9 cellular contexts compared by ENCODE assay signal in the genomic region with DNA sequence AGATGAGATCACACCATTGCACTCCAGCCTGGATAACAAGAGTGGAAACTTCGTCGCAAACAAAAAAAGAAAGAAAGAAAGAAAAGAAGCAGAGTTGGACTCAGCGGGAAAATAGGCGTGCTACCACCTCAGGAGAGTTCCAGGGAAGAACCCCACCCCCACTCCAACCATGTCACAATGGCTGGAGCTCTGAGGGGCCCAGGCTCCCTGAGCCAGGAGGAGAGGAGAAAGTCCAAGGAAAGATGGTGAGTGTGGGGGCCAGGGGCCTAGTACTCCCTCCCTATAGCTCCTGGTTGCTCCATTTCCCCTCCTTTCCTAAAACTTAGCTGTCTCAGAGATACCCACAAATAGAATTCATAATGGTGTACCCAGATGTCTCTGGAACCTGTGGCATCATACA. TPM values are rescaled to one million over a fixed set of nuclear protein-coding genes. Genes with fewer than 3 reads are reported as not detected.
DNase-seq lines count a peak whose midpoint lies in the region; ATAC-seq, FAIRE-seq and TF ChIP-seq lines count a peak whose summit lies in the region.
"Not testable (repeated sequence)": the region's sequence is repeated elsewhere in the genome, so short reads cannot be mapped to it uniquely, and the experiment has no call there.
"Had no signal": no experiment of that assay in that cellular context is flagged by ENCODE, and none has a peak within 500 bp of the region (broad histone marks: within the 10 kb centered on the region; RNA-seq: fewer than 3 reads in every experiment).

A gene (plus strand): TSS at position 172 of the 400 bp plus-strand sequence. CDS start 71 bp downstream, at position 243.

- H2AFZ ChIP-seq in HepG2 (ENCODE audit: low read length); neuron (ENCODE audit: low read depth, low read length): not testable (repeated sequence)

- not testable (repeated sequence) for ATAC-seq in T-helper 17 cell, HepG2

- in situ Hi-C loops in HepG2 (cut with HindIII; ENCODE audit: extremely low pct_ligation_motif_present, low pct_unique_long_range_greater_than_20kb) = not testable (repeated sequence)

- peaks cover 16% of the 10 kb centered on the region for H3K36me3 Mint-ChIP-seq in HFFc6 (ENCODE audit: low read depth)
- H3K36me3 Mint-ChIP-seq in T-helper 17 cell (ENCODE audit: low read depth); endodermal cell (ENCODE audit: low read depth): not testable (repeated sequence)
- H3K36me3 Mint-ChIP-seq in activated naive CD8-positive, alpha-beta T cell treated with anti-CD3 and anti-CD28 coated beads for 36 hours = peaks cover 26% of the 10 kb centered on the region

- H3K4me3 Mint-ChIP-seq in HFFc6 (peak within 1 kb of the TSS; percentile 91), T-helper 17 cell (peak within 1 kb of the TSS; percentile 94), endodermal cell (peak within 1 kb of the TSS; percentile 88)
- peak within 1 kb of the TSS; percentile 86 for H3K4me3 Mint-ChIP-seq in activated naive CD8-positive, alpha-beta T cell treated with anti-CD3 and anti-CD28 coated beads for 36 hours

- not testable (repeated sequence) for DNase-seq in AG10803 (ENCODE audit: low read depth); HFFc6; T-helper 17 cell; activated naive CD8-positive, alpha-beta T cell treated with anti-CD3 and anti-CD28 coated beads for 36 hours; endodermal cell; HepG2 (ENCODE audit: low spot score)

- H4K20me1 ChIP-seq in HepG2 (ENCODE audit: insufficient read depth, low read length) = peaks cover 28% of the 10 kb centered on the region

- peaks cover 14% of the 10 kb centered on the region for H3K27me3 Mint-ChIP-seq in HFFc6 (ENCODE audit: insufficient read depth)
- H3K27me3 Mint-ChIP-seq in T-helper 17 cell; activated naive CD8-positive, alpha-beta T cell treated with anti-CD3 and anti-CD28 coated beads for 36 hours; endodermal cell (ENCODE audit: insufficient read depth): not testable (repeated sequence)

- H3K27ac Mint-ChIP-seq in HFFc6 (peak within 1 kb of the TSS; percentile 100), T-helper 17 cell (peak within 1 kb of the TSS; percentile 100), endodermal cell (peak within 1 kb of the TSS; percentile 99)
- peak within 1 kb of the TSS; percentile 100 for H3K27ac Mint-ChIP-seq in activated naive CD8-positive, alpha-beta T cell treated with anti-CD3 and anti-CD28 coated beads for 36 hours

- peak within 1 kb of the TSS; percentile 79 for H3K27ac ChIP-seq in endodermal cell (ENCODE audit: low read depth, low read length)
- H3K27ac ChIP-seq in HepG2 (ENCODE audit: extremely low read length, insufficient read depth, low read length) = peak within 1 kb of the TSS; percentile 75
- H3K27ac ChIP-seq in stomach smooth muscle (ENCODE audit: low read length) = peak within 1 kb of the TSS; percentile 94

- H3K4me3 ChIP-seq in AG10803 (ENCODE audit: low read length) (peak within 1 kb of the TSS; percentile 72), endodermal cell (ENCODE audit: low read length) (peak within 1 kb of the TSS; percentile 77), HepG2 (replicated peaks in 1 of 3; ENCODE audit: insufficient read depth in 1 of 3, low read depth in 2 of 3, low read length in 3 of 3) (peak within 1 kb of the TSS; percentile 69 to 86 (median 79)), neuron (ENCODE audit: low read length) (peak within 1 kb of the TSS; percentile 58), stomach smooth muscle (ENCODE audit: low read length in 2 of 2) (peak within 1 kb of the TSS in 1 of 2 donors; percentile 87)

- H3K36me3 ChIP-seq in endodermal cell (ENCODE audit: control insufficient read depth, insufficient read depth, low read length); HepG2 (replicated peaks in 1 of 2; ENCODE audit: control insufficient read depth in 1 of 2, insufficient read depth in 2 of 2, low read length in 2 of 2); neuron (ENCODE audit: insufficient read depth, low read length); stomach smooth muscle (ENCODE audit: control insufficient read depth in 2 of 2, insufficient read depth in 2 of 2, low read length in 2 of 2): not testable (repeated sequence)

- not testable (repeated sequence) for TF ChIP-seq RAD21 in HepG2 (CRISPR knock-in tag; IDR thresholded peaks at IDR 0.05)

- POLR2A ChIA-PET in HepG2 (lab: Yijun Ruan, JAX) = interaction anchor here (0.9 to 3.5 kb wide), 6 partner anchors 36 to 102 kb away, joined by 3 to 35 read pairs (median 4); a partner anchor contains a TSS

- not testable (repeated sequence) for TF ChIP-seq CTCF in AG10803 (conservative IDR thresholded peaks at IDR 0.05; ENCODE audit: low read length); HFFc6 (IDR thresholded peaks at IDR 0.05); endodermal cell (conservative IDR thresholded peaks at IDR 0.05); HepG2 (CRISPR knock-in tag; IDR thresholded peaks at IDR 0.05)

- not testable (repeated sequence) for H3K27me3 ChIP-seq in endodermal cell (ENCODE audit: control insufficient read depth, insufficient read depth, low read length, poor library complexity, severe bottlenecking); HepG2 (ENCODE audit: control insufficient read depth in 1 of 2, insufficient read depth in 2 of 2, low read length in 2 of 2); neuron (ENCODE audit: insufficient read depth, low read length); stomach smooth muscle (ENCODE audit: control insufficient read depth in 1 of 2, insufficient read depth in 2 of 2, low read length in 2 of 2)

- H3K9me3 Mint-ChIP-seq in HFFc6; activated naive CD8-positive, alpha-beta T cell treated with anti-CD3 and anti-CD28 coated beads for 36 hours; endodermal cell: not testable (repeated sequence)

- not testable (repeated sequence) for H3K9me3 ChIP-seq in T-helper 17 cell (ENCODE audit: control insufficient read depth, low read length, poor library complexity, severe bottlenecking); endodermal cell (ENCODE audit: control insufficient read depth, low read length); HepG2 (ENCODE audit: low read length); neuron (ENCODE audit: low read length); stomach smooth muscle (ENCODE audit: control insufficient read depth in 2 of 2, low read length in 2 of 2)

- not testable (repeated sequence) for TF ChIP-seq POLR2A in HepG2 (IDR thresholded peaks at IDR 0.05; ENCODE audit: insufficient read depth in 1 of 2, low read depth in 2 of 2, low read length in 2 of 2)

- BruUV-seq in HepG2 (replicated peaks; lab: Mats Ljungman, UMichigan) = not testable (repeated sequence)

- H3K9ac ChIP-seq in endodermal cell (ENCODE audit: extremely low read depth, low read length, poor library complexity, severe bottlenecking) (peak within 1 kb of the TSS; percentile 69), HepG2 (ENCODE audit: insufficient read depth, low read depth, low read length) (peak within 1 kb of the TSS; percentile 67; the same call in 1 of the 2 replicates), stomach smooth muscle (ENCODE audit: low read length in 2 of 2) (peak within 1 kb of the TSS in 1 of 2 donors; percentile 73)

- FAIRE-seq in HepG2 (lab: Jason Lieb, UNC) = not testable (repeated sequence)

- peaks cover 47% of the 10 kb centered on the region for H3K79me2 ChIP-seq in HepG2 (ENCODE audit: insufficient read depth, low read length)

- intact Hi-C loops in HepG2 (cut with micrococcal nuclease; ENCODE audit: unreplicated experiment) = loop anchor here (5.0 kb wide), 3 partner anchors 34 to 124 kb away; a partner anchor contains a TSS

- H3K4me1 ChIP-seq in endodermal cell (ENCODE audit: control insufficient read depth, insufficient read depth, low read length) (peaks cover 15% of the 10 kb centered on the region), HepG2 (ENCODE audit: insufficient read depth, low read length) (peaks cover 62% of the 10 kb centered on the region), neuron (ENCODE audit: insufficient read depth, low read length) (peaks cover 42% of the 10 kb centered on the region), stomach smooth muscle (ENCODE audit: control insufficient read depth, insufficient read depth, low read length) (peaks cover 56% of the 10 kb centered on the region)

- peak within 1 kb of the TSS; percentile 94 for H3K4me2 ChIP-seq in HepG2 (ENCODE audit: low read depth, low read length)

- not testable (repeated sequence) for TF ChIP-seq EP300 in HepG2 (IDR thresholded peaks at IDR 0.05; ENCODE audit: low read depth in 2 of 2, low read length in 2 of 2); HepG2 (CRISPR knock-in tag; IDR thresholded peaks at IDR 0.05; ENCODE audit: borderline replicate concordance)

- 100% methylated on average over 2 of the region's 4 CpGs for WGBS in endodermal cell (ENCODE audit: insufficient coverage in 1 of 2, insufficient read length in 1 of 2), 2 experiments
- WGBS in HepG2 (ENCODE audit: low lambda C conversion rate) = 43% methylated on average over 4 of the region's 4 CpGs

- CTCF ChIA-PET in HepG2 (lab: Yijun Ruan, JAX; ENCODE audit: low intra/inter-chr PET ratio, low total read pairs) = not testable (repeated sequence)

- peaks cover 77% of the 10 kb centered on the region for H3K4me1 Mint-ChIP-seq in HFFc6 (ENCODE audit: low read depth)
- peaks cover 64% of the 10 kb centered on the region for H3K4me1 Mint-ChIP-seq in T-helper 17 cell
- peaks cover 55% of the 10 kb centered on the region for H3K4me1 Mint-ChIP-seq in activated naive CD8-positive, alpha-beta T cell treated with anti-CD3 and anti-CD28 coated beads for 36 hours
- H3K4me1 Mint-ChIP-seq in endodermal cell = peaks cover 57% of the 10 kb centered on the region

RNA-seq across cellular contexts. Expression of the gene that starts here (rescaled TPM):
- total RNA-seq in HFFc6 (2021; fragmentation: NEBNext Ultra II Directional; extraction: Animal tissue kit (Norgen Biotek cat#: 25700)) = not detected
- total RNA-seq in T-helper 17 cell (not detected), endodermal cell (under 1 TPM in 1 of 2 donors, not detected in 1; 0.33 TPM), HepG2 (2016; rRNA removed; fragmentation: Illumina TruSeq; extraction: Trizol) (0.07 TPM in 1 of 2 replicates, not detected in the other)
- total RNA-seq in activated naive CD8-positive, alpha-beta T cell treated with anti-CD3 and anti-CD28 coated beads for 36 hours = not detected
- polyA plus RNA-seq in endodermal cell (2013, experiment 1 of 2) = not detected
- polyA plus RNA-seq in endodermal cell (2013, experiment 2 of 2) = not detected
- not detected in 2 replicates for total RNA-seq in HepG2 (2016; cell fraction: cytosol; rRNA removed; fragmentation: Illumina TruSeq; extraction: Trizol; ENCODE audit: low read depth)
- total RNA-seq in HepG2 (2016; cell fraction: insoluble cytoplasmic fraction; rRNA removed; fragmentation: Illumina TruSeq; extraction: Trizol) = not detected in 2 replicates
- not detected in 2 replicates for total RNA-seq in HepG2 (2016; cell fraction: membrane; rRNA removed; fragmentation: Illumina TruSeq; extraction: Trizol)
- not detected in 2 replicates for total RNA-seq in HepG2 (2016; cell fraction: nucleus; rRNA removed; fragmentation: Illumina TruSeq; extraction: Trizol)
- 0.04 TPM in 1 of 2 replicates, not detected in the other for polyA plus RNA-seq in HepG2 (2011; rRNA removed)
- not detected in 2 replicates for polyA plus RNA-seq in HepG2 (2011; cell fraction: cytosol; rRNA removed)
- polyA plus RNA-seq in HepG2 (2011; cell fraction: nucleus; rRNA removed) = not detected in 2 replicates
- polyA plus RNA-seq in HepG2 (2012) = 0.09 and 0.16 TPM in 2 replicates
- not detected in 2 replicates for polyA plus RNA-seq in HepG2 (2016; cell fraction: cytosol; fragmentation: Illumina TruSeq; extraction: Trizol; ENCODE audit: low read depth)
- polyA plus RNA-seq in HepG2 (2016; cell fraction: insoluble cytoplasmic fraction; fragmentation: Illumina TruSeq; extraction: Trizol; ENCODE audit: low read depth) = not detected in 2 replicates
- polyA plus RNA-seq in HepG2 (2016; cell fraction: membrane; fragmentation: Illumina TruSeq; extraction: Trizol; ENCODE audit: low read depth) = not detected in 2 replicates
- polyA plus RNA-seq in HepG2 (2016; cell fraction: nucleus; fragmentation: Illumina TruSeq; extraction: Trizol; ENCODE audit: insufficient read depth, low read depth) = not detected in 2 replicates
- not detected in 2 replicates for polyA minus RNA-seq in HepG2 (2011; rRNA and poly(A)+ RNA removed; ENCODE audit: low replicate concordance)
- not detected in 2 replicates for polyA minus RNA-seq in HepG2 (2011; cell fraction: cytosol; rRNA and poly(A)+ RNA removed)
- not detected in 2 replicates for polyA minus RNA-seq in HepG2 (2011; cell fraction: nucleus; rRNA and poly(A)+ RNA removed)
- total RNA-seq: dermis blood vessel endothelial cell had no signal
